In the genomic region with DNA sequence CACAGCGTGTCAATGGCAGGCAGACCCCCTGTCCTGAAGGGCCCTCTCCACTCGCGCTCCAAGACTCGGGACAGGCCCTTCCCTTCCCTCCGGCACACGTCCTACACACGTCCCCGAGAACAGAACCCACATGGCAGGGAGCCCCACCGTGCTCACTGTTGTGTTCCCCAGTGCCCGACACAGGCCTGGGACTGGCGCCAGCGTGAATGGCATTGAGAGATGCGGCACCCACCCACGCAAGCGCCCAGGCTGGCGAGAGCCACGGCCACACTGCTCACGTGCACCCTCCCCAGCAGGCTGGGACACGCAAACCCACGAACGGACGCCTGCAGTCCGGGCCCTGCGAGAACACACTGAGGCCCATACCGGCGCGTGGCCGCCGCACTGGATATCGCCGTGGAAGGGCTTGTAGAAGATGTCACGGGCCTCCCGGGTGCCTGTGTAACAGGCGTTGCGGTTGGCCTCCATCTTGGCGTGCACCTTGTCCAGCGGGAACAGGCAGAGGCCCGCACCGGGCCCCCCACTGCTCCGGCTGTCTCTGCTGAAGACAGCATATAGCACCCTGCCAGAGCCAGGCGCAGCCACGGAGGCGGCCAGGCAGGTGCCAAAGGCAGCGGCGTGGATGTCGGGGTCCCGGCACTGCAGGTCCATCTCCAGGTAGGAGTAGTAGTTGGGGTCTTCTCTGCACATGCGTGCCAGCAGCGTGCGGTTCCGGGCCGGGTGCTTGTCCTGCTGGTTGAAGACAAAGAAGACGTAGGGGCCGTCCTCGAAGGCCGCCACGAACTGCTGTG, we compare ENCODE assay signal across 16 cellular contexts. TPM values are rescaled to one million over a fixed set of nuclear protein-coding genes. Genes with fewer than 3 reads are reported as not detected.
DNase-seq lines count a peak whose midpoint lies in the region; ATAC-seq, FAIRE-seq and TF ChIP-seq lines count a peak whose summit lies in the region.
"Had no signal": no experiment of that assay in that cellular context is flagged by ENCODE, and none has a peak within 500 bp of the region (broad histone marks: within the 10 kb centered on the region; RNA-seq: fewer than 3 reads in every experiment).

No MANE protein-coding gene starts in this region.

- H3K79me1 ChIP-seq in IMR-90 (ENCODE audit: low read depth in 1 of 2, low read length in 2 of 2): peaks cover 14 to 57% of the 10 kb centered on the region in 2 experiments; a peak in 3 of 4 replicates

- RAD21 ChIA-PET in GM12878 (lab: Charles Lee; ENCODE audit: unreplicated experiment): no interaction called here

- H2AFZ ChIP-seq in IMR-90 (replicated peaks; ENCODE audit: low read length, poor library complexity) (peak overlapping the region; percentile 43), GM12878 (ENCODE audit: control insufficient read depth, low read depth, low read length) (no peak overlapping the region)
- H2AFZ ChIP-seq: GM23338 had no signal

- no peak overlapping the region for H2BK15ac ChIP-seq in IMR-90 (ENCODE audit: low read depth, low read length)

- peaks cover 33% of the 10 kb centered on the region for H3K79me2 ChIP-seq in GM12878 (ENCODE audit: control insufficient read depth, insufficient read depth, low read length)

- H4K8ac ChIP-seq in IMR-90 (ENCODE audit: low read depth in 2 of 2, low read length in 2 of 2): no peak overlapping the region

- no peak overlapping the region for H3K4ac ChIP-seq in IMR-90 (ENCODE audit: low read depth, low read length)

- no peak overlapping the region for H2BK5ac ChIP-seq in IMR-90 (ENCODE audit: low read depth, low read length, poor library complexity, severe bottlenecking)

- no peak overlapping the region for H2BK20ac ChIP-seq in IMR-90 (ENCODE audit: low read depth, low read length)

- dilution Hi-C loops in IMR-90 (cut with HindIII; ENCODE audit: low sequenced_read_pairs, unreplicated experiment): no loop called here

- H4K91ac ChIP-seq in IMR-90 (ENCODE audit: insufficient read depth, low read depth, low read length): no peak overlapping the region

- H2AK9ac ChIP-seq in IMR-90 (replicated peaks; ENCODE audit: low read depth, low read length, poor library complexity): peak overlapping the region; percentile 76

- H3K18ac ChIP-seq in IMR-90 (ENCODE audit: low read depth, low read length): no peak overlapping the region

- no peak overlapping the region for H3K14ac ChIP-seq in IMR-90 (replicated peaks; ENCODE audit: low read depth, low read length)

- POLR2A ChIA-PET in IMR-90 (lab: Charles Lee; ENCODE audit: unreplicated experiment): no interaction called here
- POLR2A ChIA-PET in GM12878 (lab: Charles Lee): no interaction called here

- no peak overlapping the region for H2BK120ac ChIP-seq in IMR-90 (ENCODE audit: low read depth, low read length)

- TF ChIP-seq EP300 in GM12878 (IDR thresholded peaks at IDR 0.05; ENCODE audit: borderline replicate concordance in 1 of 2, control insufficient read depth in 1 of 2, low read depth in 2 of 2, low read length in 2 of 2) (no peak), stomach (IDR thresholded peaks at IDR 0.05) (no peak)

- H3K9me3 ChIP-seq in IMR-90 (ENCODE audit: control insufficient read depth, insufficient read depth, low read length): no peaks in the 10 kb centered on the region
- no peaks in the 10 kb centered on the region for H3K9me3 ChIP-seq in GM12878 (replicated peaks; ENCODE audit: control insufficient read depth, insufficient read depth, low read length)
- no peaks in the 10 kb centered on the region for H3K9me3 ChIP-seq in stomach
- H3K9me3 ChIP-seq: BLaER1 treated with 17β-estradiol and CSF1 and Interleukin-3, amounts not matched to agents 10 nM and 100 nM had no signal

- H3K4me2 ChIP-seq in IMR-90 (ENCODE audit: low read depth, low read length) (no peak overlapping the region), GM12878 (ENCODE audit: control insufficient read depth, insufficient read depth) (no peak overlapping the region)
- H3K4me2 ChIP-seq: BLaER1 treated with 17β-estradiol and CSF1 and Interleukin-3, amounts not matched to agents 10 nM and 100 nM; GM23338; KMS-11 had no signal

- SMC1A ChIA-PET in GM12878 (lab: Charles Lee; ENCODE audit: uncharacterized antibody, unreplicated experiment): no interaction called here

- WGBS in IMR-90 (ENCODE audit: extremely low coverage in 2 of 2, insufficient read length in 1 of 2), 2 experiments: 97% methylated on average over 41 of the region's 57 CpGs; no CpG with 5 or more reads in 1 of the 2 experiments
- WGBS in GM12878 (ENCODE audit: insufficient coverage, insufficient replicate concordance, low lambda C conversion rate, missing lambda C conversion rate): 98% methylated on average over 49 of the region's 57 CpGs
- WGBS in stomach, 5 donors: 77 to 89% (median 85%) methylated on average over 33 to 57 of the region's 57 CpGs

- no peak for DNase-seq in IMR-90
- DNase-seq in GM12878 (ENCODE audit: low read depth, low spot score): no peak
- no peak for DNase-seq in stomach
- no peak for DNase-seq in NOMO-1 (lab: John Stamatoyannopoulos, UW; ENCODE audit: unreplicated experiment in 2 of 2)
- DNase-seq: CD8-positive, alpha-beta memory T cell; COR-L47; DMS 273 treated with DMSO at 0.1 percent for 48 hours; DND-41; EL; H7 had no signal

- no peak overlapping the region for H2AK5ac ChIP-seq in IMR-90 (ENCODE audit: low read depth, low read length)

- peaks cover 61% of the 10 kb centered on the region for H3K36me3 ChIP-seq in IMR-90 (ENCODE audit: control insufficient read depth, insufficient read depth, low read length)
- H3K36me3 ChIP-seq in GM12878 (ENCODE audit: control insufficient read depth in 2 of 2, insufficient read depth in 2 of 2, low read length in 1 of 2): peaks cover 10 to 46% of the 10 kb centered on the region in 2 experiments; a peak in 3 of 4 replicates
- peaks cover 56 to 71% (median 64%) of the 10 kb centered on the region in 4 donors for H3K36me3 ChIP-seq in stomach

- no TSS peak for BruUV-seq in IMR-90 (replicated peaks; lab: Mats Ljungman, UMichigan)
- BruUV-seq in GM12878 (replicated peaks; lab: Mats Ljungman, UMichigan): no TSS peak

- no peak overlapping the region for H3K4me3 ChIP-seq in IMR-90 (ENCODE audit: insufficient read depth, low read depth, low read length)
- no peak overlapping the region for H3K4me3 ChIP-seq in GM12878
- no peak overlapping the region for H3K4me3 ChIP-seq in stomach
- H3K4me3 ChIP-seq: BLaER1 treated with 17β-estradiol and CSF1 and Interleukin-3, amounts not matched to agents 10 nM and 100 nM; GM23338 had no signal

- TF ChIP-seq CTCF in IMR-90 (conservative IDR thresholded peaks at IDR 0.05; ENCODE audit: low read depth, low read length) (no peak), GM12878 (IDR thresholded peaks at IDR 0.05 in 2 of 3, conservative IDR thresholded peaks at IDR 0.05 in 1 of 3; ENCODE audit: control insufficient read depth in 2 of 3, extremely low read depth in 1 of 3, insufficient read depth in 1 of 3, low read depth in 3 of 3, low read length in 3 of 3) (no peak), stomach (IDR thresholded peaks at IDR 0.05) (no peak)

- H3K9ac ChIP-seq in IMR-90 (ENCODE audit: low read depth, low read length) (no peak overlapping the region), GM12878 (ENCODE audit: control insufficient read depth, insufficient read depth, low read length) (no peak overlapping the region)
- H3K9ac ChIP-seq: KMS-11 had no signal

- intact Hi-C loops in IMR-90 (cut with micrococcal nuclease) (no loop called here), GM12878 (cut with micrococcal nuclease; ENCODE audit: unreplicated experiment) (no loop called here), stomach (cut with DNase I; ENCODE audit: low total_unique reads) (no loop called here)

- H3K27me3 ChIP-seq in IMR-90 (ENCODE audit: control insufficient read depth, insufficient read depth, low read length) (no peaks in the 10 kb centered on the region), GM12878 (replicated peaks in 1 of 2; ENCODE audit: control insufficient read depth in 2 of 2, insufficient read depth in 2 of 2, low read length in 1 of 2) (no peaks in the 10 kb centered on the region), stomach (peaks cover 0 to 6% (median 0%) of the 10 kb centered on the region in 3 donors)
- H3K27me3 ChIP-seq: BLaER1 treated with 17β-estradiol and CSF1 and Interleukin-3, amounts not matched to agents 10 nM and 100 nM had no signal

- H4K20me1 ChIP-seq in IMR-90 (ENCODE audit: insufficient read depth, low read length) (peaks cover 87% of the 10 kb centered on the region), GM12878 (ENCODE audit: control insufficient read depth, insufficient read depth) (no peaks in the 10 kb centered on the region; the same call in none of the 2 replicates)

- ATAC-seq in IMR-90 (ENCODE audit: low read depth): no peak
- no peak for ATAC-seq in GM12878
- ATAC-seq in HG02852 (IDR thresholded peaks at IDR 0.05; ENCODE audit: unreplicated experiment): no peak
- ATAC-seq: GM23338 had no signal

- H3K27ac ChIP-seq in IMR-90 (ENCODE audit: insufficient read depth, low read length) (no peak overlapping the region), GM12878 (ENCODE audit: control insufficient read depth, insufficient read depth) (no peak overlapping the region), stomach (peak overlapping the region; percentile 87 to 95 (median 95))
- H3K27ac ChIP-seq: KMS-11 had no signal

- peaks cover 20% of the 10 kb centered on the region for H3K4me1 ChIP-seq in IMR-90 (ENCODE audit: control insufficient read depth, insufficient read depth, low read length)
- peaks cover 24% of the 10 kb centered on the region for H3K4me1 ChIP-seq in GM12878 (ENCODE audit: control insufficient read depth, insufficient read depth, low read length)
- peaks cover 75 to 93% (median 88%) of the 10 kb centered on the region in 4 donors for H3K4me1 ChIP-seq in stomach

- in situ Hi-C loops in IMR-90 (cut with MboI; ENCODE audit: low sequenced_read_pairs) (no loop called here), GM12878 (cut with MboI) (no loop called here)

- no peak overlapping the region for H3K23ac ChIP-seq in IMR-90 (ENCODE audit: low read depth, low read length)

- TF ChIP-seq POLR2A in IMR-90 (IDR thresholded peaks at IDR 0.05; ENCODE audit: low read depth, low read length) (no peak), GM12878 (IDR thresholded peaks at IDR 0.05; ENCODE audit: low read depth, low read length) (no peak), stomach (IDR thresholded peaks at IDR 0.05) (no peak)

- H3K56ac ChIP-seq in IMR-90 (ENCODE audit: extremely low read depth, insufficient read depth, low read length): no peak overlapping the region

- H4K5ac ChIP-seq in IMR-90 (ENCODE audit: low read depth, low read length): no peak overlapping the region

- no peak for TF ChIP-seq RAD21 in IMR-90 (IDR thresholded peaks at IDR 0.05; ENCODE audit: low read length)
- TF ChIP-seq RAD21 in GM12878 (IDR thresholded peaks at IDR 0.05; ENCODE audit: insufficient read depth, low read depth, low read length): no peak

- peaks cover 1% of the 10 kb centered on the region for H3K9me1 ChIP-seq in IMR-90 (ENCODE audit: insufficient read depth, low read length)

- CTCF ChIA-PET in IMR-90 (lab: Yijun Ruan, JAX) (no interaction called here), GM12878 (lab: Yijun Ruan, JAX) (no interaction called here)

- no peak for FAIRE-seq in GM12878 (lab: Jason Lieb, UNC)
- FAIRE-seq: GM12892, GM18507 had no signal

RNA-seq across cellular contexts. Expression of a gene that starts 18.1 kb away (rescaled TPM):
- 73.1 and 84.7 TPM in 2 replicates for total RNA-seq in IMR-90 (2012; rRNA removed)
- polyA plus RNA-seq in IMR-90 (2012; rRNA removed): 202 and 220 TPM in 2 replicates
- 120 and 220 TPM in 2 replicates for polyA plus RNA-seq in IMR-90 (2012; cell fraction: cytosol; rRNA removed)
- 452 and 943 TPM in 2 replicates for polyA plus RNA-seq in IMR-90 (2012; cell fraction: nucleus; rRNA removed; ENCODE audit: low replicate concordance)
- total RNA-seq in GM12878 (2013; cell fraction: nucleolus; rRNA removed): 180 and 204 TPM in 2 replicates
- total RNA-seq in GM12878 (2014; rRNA removed): 32.6 and 42.0 TPM in 2 replicates
- 19.8 and 21.8 TPM in 2 replicates for total RNA-seq in GM12878 (2014; rRNA removed; fragmentation: Illumina TruSeq; extraction: Trizol)
- 133 and 134 TPM in 2 replicates for total RNA-seq in GM12878 (2021)
- 25.4 TPM for polyA plus RNA-seq in GM12878 (2011; ENCODE audit: low read depth)
- polyA plus RNA-seq in GM12878 (2011; rRNA removed): 19.9 and 41.8 TPM in 2 replicates
- 57.3 and 73.0 TPM in 2 replicates for polyA plus RNA-seq in GM12878 (2011; cell fraction: cytosol; rRNA removed)
- 319 and 335 TPM in 2 replicates for polyA plus RNA-seq in GM12878 (2011; cell fraction: nucleus; rRNA removed)
- polyA plus RNA-seq in GM12878 (2012): 53.9 and 72.5 TPM in 2 replicates
- polyA plus RNA-seq in GM12878 (2014; fragmentation: Illumina TruSeq; extraction: Trizol): 6.3 and 23.5 TPM in 2 replicates
- 1 to 10 TPM in 1 of 2 experiments, under 1 TPM in 1; 0.68 to 4.5 TPM for polyA plus RNA-seq in GM12878 (2014; fragmentation: Nextera tagmentation; extraction: Ambion mirVana)
- 65.4 and 84.9 TPM in 2 replicates for polyA plus RNA-seq in GM12878 (2014; rRNA removed)
- polyA plus RNA-seq in GM12878 (2016; fragmentation: Nextera tagmentation; extraction: Ambion mirVana): 10 to 100 TPM; 69.3 to 80.0 TPM
- 52.2 and 84.0 TPM in 2 replicates for polyA minus RNA-seq in GM12878 (2011; rRNA and poly(A)+ RNA removed)
- 54.8 and 57.2 TPM in 2 replicates for polyA minus RNA-seq in GM12878 (2011; cell fraction: cytosol; rRNA and poly(A)+ RNA removed)
- polyA minus RNA-seq in GM12878 (2011; cell fraction: nucleus; rRNA and poly(A)+ RNA removed): 57.8 and 74.9 TPM in 2 replicates
- 100 to 1,000 TPM; 105 to 648 (median 400) TPM for total RNA-seq in stomach
- 100 to 1,000 TPM in 2 of 3 donors, 10 to 100 TPM in 1; 50.3 to 197 (median 147) TPM for polyA plus RNA-seq in stomach

RNA-seq across cellular contexts. Expression of a gene that starts 19.2 kb away (rescaled TPM):
- total RNA-seq in IMR-90 (2012; rRNA removed) (7.5 and 8.1 TPM in 2 replicates), GM12878 (2014; rRNA removed) (9.4 and 10.0 TPM in 2 replicates), GM12878 (2014; rRNA removed; fragmentation: Illumina TruSeq; extraction: Trizol) (3.8 and 4.0 TPM in 2 replicates), GM12878 (2021) (10.8 and 12.8 TPM in 2 replicates), stomach (10 to 100 TPM in 1 of 5 donors, 1 to 10 TPM in 2, under 1 TPM in 1, not detected in 1; 0.29 to 10.1 (median 5.7) TPM)
- polyA plus RNA-seq in IMR-90 (2012; rRNA removed) (14.4 and 16.6 TPM in 2 replicates), GM12878 (2011; rRNA removed) (2.5 and 6.2 TPM in 2 replicates), GM12878 (2014; fragmentation: Illumina TruSeq; extraction: Trizol) (1.4 and 3.7 TPM in 2 replicates), GM12878 (2014; fragmentation: Nextera tagmentation; extraction: Ambion mirVana) (under 1 TPM; 0.05 to 0.16 TPM), GM12878 (2014; rRNA removed) (11.6 and 14.0 TPM in 2 replicates), GM12878 (2016; fragmentation: Nextera tagmentation; extraction: Ambion mirVana) (under 1 TPM; 0.44 to 0.58 TPM), stomach (10 to 100 TPM in 2 of 3 donors, 1 to 10 TPM in 1; 8.5 to 13.6 (median 12.3) TPM)
- polyA plus RNA-seq in IMR-90 (2012; cell fraction: cytosol; rRNA removed): 11.1 and 14.2 TPM in 2 replicates
- 42.0 and 90.5 TPM in 2 replicates for polyA plus RNA-seq in IMR-90 (2012; cell fraction: nucleus; rRNA removed; ENCODE audit: low replicate concordance)
- 5.1 and 5.8 TPM in 2 replicates for total RNA-seq in GM12878 (2013; cell fraction: nucleolus; rRNA removed)
- 2.6 TPM for polyA plus RNA-seq in GM12878 (2011; ENCODE audit: low read depth)
- 5.7 and 9.1 TPM in 2 replicates for polyA plus RNA-seq in GM12878 (2011; cell fraction: cytosol; rRNA removed)
- 33.9 and 40.9 TPM in 2 replicates for polyA plus RNA-seq in GM12878 (2011; cell fraction: nucleus; rRNA removed)
- 6.6 and 7.4 TPM in 2 replicates for polyA plus RNA-seq in GM12878 (2012)
- polyA minus RNA-seq in GM12878 (2011; rRNA and poly(A)+ RNA removed): 3.4 and 6.0 TPM in 2 replicates
- 2.1 and 3.0 TPM in 2 replicates for polyA minus RNA-seq in GM12878 (2011; cell fraction: cytosol; rRNA and poly(A)+ RNA removed)
- polyA minus RNA-seq in GM12878 (2011; cell fraction: nucleus; rRNA and poly(A)+ RNA removed): 2.9 and 3.2 TPM in 2 replicates

RNA-seq across cellular contexts. Expression of a gene that starts 27.9 kb away (rescaled TPM):
- total RNA-seq in IMR-90 (2012; rRNA removed): 35.6 and 41.0 TPM in 2 replicates
- 56.3 and 59.9 TPM in 2 replicates for polyA plus RNA-seq in IMR-90 (2012; rRNA removed)
- 42.8 and 49.5 TPM in 2 replicates for polyA plus RNA-seq in IMR-90 (2012; cell fraction: cytosol; rRNA removed)
- polyA plus RNA-seq in IMR-90 (2012; cell fraction: nucleus; rRNA removed; ENCODE audit: low replicate concordance): 269 and 452 TPM in 2 replicates
- total RNA-seq in GM12878 (2013; cell fraction: nucleolus; rRNA removed): 54.9 and 65.7 TPM in 2 replicates
- total RNA-seq in GM12878 (2014; rRNA removed): 22.8 and 23.0 TPM in 2 replicates
- 14.5 and 16.5 TPM in 2 replicates for total RNA-seq in GM12878 (2014; rRNA removed; fragmentation: Illumina TruSeq; extraction: Trizol)
- 34.0 and 38.9 TPM in 2 replicates for total RNA-seq in GM12878 (2021)
- 6.8 TPM for polyA plus RNA-seq in GM12878 (2011; ENCODE audit: low read depth)
- 7.5 and 16.1 TPM in 2 replicates for polyA plus RNA-seq in GM12878 (2011; rRNA removed)
- polyA plus RNA-seq in GM12878 (2011; cell fraction: cytosol; rRNA removed): 22.6 and 27.5 TPM in 2 replicates
- polyA plus RNA-seq in GM12878 (2011; cell fraction: nucleus; rRNA removed): 130 and 145 TPM in 2 replicates
- 15.0 and 21.3 TPM in 2 replicates for polyA plus RNA-seq in GM12878 (2012)
- polyA plus RNA-seq in GM12878 (2014; fragmentation: Illumina TruSeq; extraction: Trizol): 3.6 and 16.1 TPM in 2 replicates
- polyA plus RNA-seq in GM12878 (2014; fragmentation: Nextera tagmentation; extraction: Ambion mirVana): 1 to 10 TPM; 1.1 to 3.8 TPM
- polyA plus RNA-seq in GM12878 (2014; rRNA removed): 32.0 and 33.2 TPM in 2 replicates
- 10 to 100 TPM in 1 of 2 experiments, 1 to 10 TPM in 1; 9.5 to 17.1 TPM for polyA plus RNA-seq in GM12878 (2016; fragmentation: Nextera tagmentation; extraction: Ambion mirVana)
- 12.6 and 18.3 TPM in 2 replicates for polyA minus RNA-seq in GM12878 (2011; rRNA and poly(A)+ RNA removed)
- 7.8 and 10.4 TPM in 2 replicates for polyA minus RNA-seq in GM12878 (2011; cell fraction: cytosol; rRNA and poly(A)+ RNA removed)
- 25.1 and 35.3 TPM in 2 replicates for polyA minus RNA-seq in GM12878 (2011; cell fraction: nucleus; rRNA and poly(A)+ RNA removed)
- total RNA-seq in stomach: 10 to 100 TPM in 2 of 5 donors, 1 to 10 TPM in 3; 5.2 to 49.6 (median 9.3) TPM
- 1 to 10 TPM; 4.7 to 9.3 (median 7.1) TPM for polyA plus RNA-seq in stomach

RNA-seq across cellular contexts. Expression of a gene that starts 37.5 kb away (rescaled TPM):
- total RNA-seq in IMR-90 (2012; rRNA removed): 0.36 and 0.56 TPM in 2 replicates
- 4.9 and 5.3 TPM in 2 replicates for polyA plus RNA-seq in IMR-90 (2012; rRNA removed)
- polyA plus RNA-seq in IMR-90 (2012; cell fraction: cytosol; rRNA removed): 3.0 and 4.6 TPM in 2 replicates
- polyA plus RNA-seq in IMR-90 (2012; cell fraction: nucleus; rRNA removed; ENCODE audit: low replicate concordance): 15.5 and 36.4 TPM in 2 replicates
- total RNA-seq in GM12878 (2013; cell fraction: nucleolus; rRNA removed): 8.0 and 8.7 TPM in 2 replicates
- total RNA-seq in GM12878 (2014; rRNA removed): 8.3 and 9.1 TPM in 2 replicates
- 3.2 and 3.6 TPM in 2 replicates for total RNA-seq in GM12878 (2014; rRNA removed; fragmentation: Illumina TruSeq; extraction: Trizol)
- total RNA-seq in GM12878 (2021): 11.2 TPM in 2 replicates
- 4.0 TPM for polyA plus RNA-seq in GM12878 (2011; ENCODE audit: low read depth)
- polyA plus RNA-seq in GM12878 (2011; rRNA removed): 1.6 and 2.9 TPM in 2 replicates
- polyA plus RNA-seq in GM12878 (2011; cell fraction: cytosol; rRNA removed): 5.7 and 6.5 TPM in 2 replicates
- 19.6 and 20.1 TPM in 2 replicates for polyA plus RNA-seq in GM12878 (2011; cell fraction: nucleus; rRNA removed)
- polyA plus RNA-seq in GM12878 (2012): 15.7 and 17.4 TPM in 2 replicates
- 0.73 and 3.1 TPM in 2 replicates for polyA plus RNA-seq in GM12878 (2014; fragmentation: Illumina TruSeq; extraction: Trizol)
- 1 to 10 TPM in 1 of 2 experiments, under 1 TPM in 1; 0.72 to 2.3 TPM for polyA plus RNA-seq in GM12878 (2014; fragmentation: Nextera tagmentation; extraction: Ambion mirVana)
- polyA plus RNA-seq in GM12878 (2014; rRNA removed): 11.3 and 13.0 TPM in 2 replicates
- 10 to 100 TPM in 1 of 2 experiments, 1 to 10 TPM in 1; 8.9 to 10.3 TPM for polyA plus RNA-seq in GM12878 (2016; fragmentation: Nextera tagmentation; extraction: Ambion mirVana)
- polyA minus RNA-seq in GM12878 (2011; rRNA and poly(A)+ RNA removed): 1.8 and 5.0 TPM in 2 replicates
- polyA minus RNA-seq in GM12878 (2011; cell fraction: cytosol; rRNA and poly(A)+ RNA removed): 2.1 TPM in 2 replicates
- polyA minus RNA-seq in GM12878 (2011; cell fraction: nucleus; rRNA and poly(A)+ RNA removed): 4.0 and 5.3 TPM in 2 replicates
- 10 to 100 TPM in 2 of 5 donors, 1 to 10 TPM in 3; 2.2 to 13.4 (median 2.5) TPM for total RNA-seq in stomach
- 1 to 10 TPM; 2.0 to 7.6 (median 5.5) TPM for polyA plus RNA-seq in stomach

RNA-seq across cellular contexts. Expression of a gene that starts 38.3 kb away (rescaled TPM):
- 3.6 and 3.9 TPM in 2 replicates for total RNA-seq in IMR-90 (2012; rRNA removed)
- polyA plus RNA-seq in IMR-90 (2012; rRNA removed): 35.2 and 35.7 TPM in 2 replicates
- 18.7 and 22.6 TPM in 2 replicates for polyA plus RNA-seq in IMR-90 (2012; cell fraction: cytosol; rRNA removed)
- 264 and 926 TPM in 2 replicates for polyA plus RNA-seq in IMR-90 (2012; cell fraction: nucleus; rRNA removed; ENCODE audit: low replicate concordance)
- total RNA-seq in GM12878 (2013; cell fraction: nucleolus; rRNA removed): 111 and 138 TPM in 2 replicates
- total RNA-seq in GM12878 (2014; rRNA removed): 13.8 and 20.5 TPM in 2 replicates
- 3.9 and 5.1 TPM in 2 replicates for total RNA-seq in GM12878 (2014; rRNA removed; fragmentation: Illumina TruSeq; extraction: Trizol)
- 42.4 and 48.6 TPM in 2 replicates for total RNA-seq in GM12878 (2021)
- 19.5 TPM for polyA plus RNA-seq in GM12878 (2011; ENCODE audit: low read depth)
- 4.4 and 7.9 TPM in 2 replicates for polyA plus RNA-seq in GM12878 (2011; rRNA removed)
- 6.1 and 11.1 TPM in 2 replicates for polyA plus RNA-seq in GM12878 (2011; cell fraction: cytosol; rRNA removed)
- polyA plus RNA-seq in GM12878 (2011; cell fraction: nucleus; rRNA removed): 298 and 323 TPM in 2 replicates
- polyA plus RNA-seq in GM12878 (2012): 62.3 and 69.8 TPM in 2 replicates
- polyA plus RNA-seq in GM12878 (2014; fragmentation: Illumina TruSeq; extraction: Trizol): 1.2 and 4.3 TPM in 2 replicates
- under 1 TPM; 0.26 to 0.51 TPM for polyA plus RNA-seq in GM12878 (2014; fragmentation: Nextera tagmentation; extraction: Ambion mirVana)
- 42.3 and 51.7 TPM in 2 replicates for polyA plus RNA-seq in GM12878 (2014; rRNA removed)
- 1 to 10 TPM; 4.5 to 5.0 TPM for polyA plus RNA-seq in GM12878 (2016; fragmentation: Nextera tagmentation; extraction: Ambion mirVana)
- polyA minus RNA-seq in GM12878 (2011; rRNA and poly(A)+ RNA removed): 9.3 and 15.4 TPM in 2 replicates
- 11.4 and 11.5 TPM in 2 replicates for polyA minus RNA-seq in GM12878 (2011; cell fraction: cytosol; rRNA and poly(A)+ RNA removed)
- polyA minus RNA-seq in GM12878 (2011; cell fraction: nucleus; rRNA and poly(A)+ RNA removed): 51.5 and 73.5 TPM in 2 replicates
- total RNA-seq in stomach: 100 to 1,000 TPM in 2 of 5 donors, 10 to 100 TPM in 3; 15.4 to 156 (median 74.1) TPM
- 10 to 100 TPM; 24.7 to 41.4 (median 36.2) TPM for polyA plus RNA-seq in stomach

Comparison
In these comparisons a context has a peak if more than half of its experiments do, and no peak if none do; other contexts are left out.
1. H3K27ac ChIP-seq: peak in stomach (5 of 5); none in IMR-90 (single experiment) and GM12878 (single experiment).